ENCODE assay signal across 1 cellular context in genomic region chr2:238170386-238171071, GRCh38.
TF ChIP-seq lines count a peak whose summit lies in the region.

No MANE protein-coding gene starts in this region.

TF ChIP-seq in K562, 482 proteins besides CTCF, POLR2A, EP300 and RAD21:
- TF ChIP-seq POLR2G (IDR thresholded peaks at IDR 0.05; ENCODE audit: low read depth, low read length) (peak; percentile 51; the same call in 1 of the 2 replicates), ZBTB34 (CRISPR knock-in tag; IDR thresholded peaks at IDR 0.05) (no peak), RBFOX2 (IDR thresholded peaks at IDR 0.05; ENCODE audit: low read depth, low read length) (0 out of 2 replicates have a peak, but pooled peaks have one; percentile 26)
